ENCODE assay signal across 8 cellular contexts in genomic region chr11:46127150-46127638, GRCh38. TPM values are rescaled to one million over a fixed set of nuclear protein-coding genes. Genes with fewer than 3 reads are reported as not detected.
DNase-seq lines count a peak whose midpoint lies in the region; ATAC-seq, FAIRE-seq and TF ChIP-seq lines count a peak whose summit lies in the region.

No MANE protein-coding gene starts in this region.

- ATAC-seq in central memory CD8-positive, alpha-beta T cell (replicated peaks; ENCODE audit: extremely low read depth, poor library complexity, severe bottlenecking), result peak; percentile 99
- peak; percentile 99 to 100 (median 99) for ATAC-seq in natural killer cell
- no peak for ATAC-seq in HG02840 (IDR thresholded peaks at IDR 0.05; ENCODE audit: low FRiP score, unreplicated experiment)

- H3K4me3 Mint-ChIP-seq in CD14-positive monocyte (peak overlapping the region; percentile 55 to 69), natural killer cell (peak overlapping the region; percentile 21)
- H3K4me3 Mint-ChIP-seq in central memory CD8-positive, alpha-beta T cell, result no peak overlapping the region

- H3K36me3 Mint-ChIP-seq in CD14-positive monocyte (no peaks in the 10 kb centered on the region), natural killer cell (no peaks in the 10 kb centered on the region)
- H3K36me3 Mint-ChIP-seq in central memory CD8-positive, alpha-beta T cell (ENCODE audit: insufficient read depth), result peaks cover 2% of the 10 kb centered on the region

- H3K27ac Mint-ChIP-seq in CD14-positive monocyte (peak overlapping the region; percentile 48 to 95 (median 89)), natural killer cell (peak overlapping the region; percentile 87 to 88)
- peak overlapping the region; percentile 52 for H3K27ac Mint-ChIP-seq in central memory CD8-positive, alpha-beta T cell (ENCODE audit: low read depth)

- intact Hi-C loops in CD14-positive monocyte (cut with micrococcal nuclease), result loop anchor here (5.0 to 10.0 kb wide), 3 partner anchors 180 to 218 kb away; partner anchors contain the start of gene DGKZ (in 1 of the 2)
- intact Hi-C loops in natural killer cell (cut with micrococcal nuclease), result loop anchor here (5.0 to 10.0 kb wide), 4 partner anchors 162 to 218 kb away; partner anchors contain the start of genes DGKZ and PEX16

- peak; percentile 72 for TF ChIP-seq CTCF in CD14-positive monocyte (IDR thresholded peaks at IDR 0.05)
- TF ChIP-seq CTCF in natural killer cell (IDR thresholded peaks at IDR 0.05), result peak; percentile 58

- DNase-seq in CD14-positive monocyte (ENCODE audit: low spot score) (peak; percentile 85), GM19240 (ENCODE audit: insufficient read length, low spot score) (peak; percentile 30), HTR-8/SVneo (ENCODE audit: insufficient read length, low spot score) (peak; percentile 75), T-helper 2 cell (peak in 3 of 5 experiments; percentile 39 to 91 (median 65)), natural killer cell (peak; percentile 45), OCI-M2 (lab: John Stamatoyannopoulos, UW; ENCODE audit: unreplicated experiment) (no peak)
- DNase-seq in central memory CD8-positive, alpha-beta T cell (ENCODE audit: low spot score in 2 of 2), result peak in 1 of 2 donors; percentile 59

- H3K27me3 Mint-ChIP-seq in CD14-positive monocyte (ENCODE audit: low read depth in 3 of 3) (peaks cover 0 to 4% (median 2%) of the 10 kb centered on the region in 3 donors), natural killer cell (ENCODE audit: low read depth in 2 of 2) (no peaks in the 10 kb centered on the region)
- no peaks in the 10 kb centered on the region for H3K27me3 Mint-ChIP-seq in central memory CD8-positive, alpha-beta T cell

- peak; percentile 85 for FAIRE-seq in HTR-8/SVneo (lab: Jason Lieb, UNC)

- H3K4me1 Mint-ChIP-seq in CD14-positive monocyte, result peaks cover 22% of the 10 kb centered on the region
- H3K4me1 Mint-ChIP-seq in central memory CD8-positive, alpha-beta T cell, result peaks cover 11% of the 10 kb centered on the region
- peaks cover 13 to 16% of the 10 kb centered on the region in 2 donors for H3K4me1 Mint-ChIP-seq in natural killer cell

- H3K9me3 Mint-ChIP-seq in CD14-positive monocyte, result no peaks in the 10 kb centered on the region
- no peaks in the 10 kb centered on the region for H3K9me3 Mint-ChIP-seq in central memory CD8-positive, alpha-beta T cell
- no peaks in the 10 kb centered on the region for H3K9me3 Mint-ChIP-seq in natural killer cell

RNA-seq across cellular contexts. Expression of gene PHF21A, which starts 5.9 kb away (rescaled TPM):
- polyA plus RNA-seq in CD14-positive monocyte, result 10 to 100 TPM in 1 of 2 donors, 1 to 10 TPM in 1; 6.2 to 14.0 TPM
- total RNA-seq in natural killer cell, result 100 to 1,000 TPM; 138 to 147 (median 139) TPM
